Comparison of ENCODE assay signal across 14 cellular contexts in the genomic region with DNA sequence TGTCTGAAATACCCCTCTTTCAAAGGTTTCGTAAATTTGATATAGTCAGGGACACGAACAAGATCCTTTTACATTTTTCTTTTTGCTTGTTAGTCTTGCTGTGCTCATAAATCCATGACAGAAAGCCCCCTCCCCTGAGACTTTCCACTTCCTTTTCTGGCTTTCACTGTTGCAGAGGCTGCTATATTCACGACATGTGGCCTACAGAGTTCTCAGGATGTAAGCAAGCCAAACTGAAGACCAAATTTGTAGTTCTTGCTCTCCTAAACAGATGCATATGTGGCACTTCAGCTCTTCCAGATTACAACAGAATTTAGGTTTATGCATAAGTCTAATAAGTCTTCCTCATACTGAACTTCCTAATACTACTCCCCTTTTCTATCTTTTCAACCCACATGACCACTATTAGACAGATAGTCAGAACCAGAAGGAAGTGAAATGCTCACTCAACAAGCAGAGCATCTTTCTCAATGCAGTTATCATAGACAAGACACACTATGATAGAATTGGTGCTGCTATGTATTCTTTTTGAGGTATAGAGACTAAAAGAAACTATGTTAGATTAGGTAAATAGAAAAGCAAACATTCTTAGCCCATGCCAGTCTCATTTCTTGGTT. TPM values are rescaled to one million over a fixed set of nuclear protein-coding genes. Genes with fewer than 3 reads are reported as not detected.
DNase-seq lines count a peak whose midpoint lies in the region; ATAC-seq and TF ChIP-seq lines count a peak whose summit lies in the region.
"Had no signal": no experiment of that assay in that cellular context is flagged by ENCODE, and none has a peak within 500 bp of the region (broad histone marks: within the 10 kb centered on the region; RNA-seq: fewer than 3 reads in every experiment).

No MANE protein-coding gene starts in this region.

- TF ChIP-seq CTCF in DOHH2 (IDR thresholded peaks at IDR 0.05; ENCODE audit: low read depth, low read length, poor library complexity, severe bottlenecking), result no peak
- TF ChIP-seq CTCF in mammary epithelial cell (conservative IDR thresholded peaks at IDR 0.05 in 1 of 2, IDR thresholded peaks at IDR 0.05 in 1 of 2; ENCODE audit: extremely low read depth in 1 of 2, insufficient read depth in 1 of 2, low read depth in 1 of 2, low read length in 2 of 2), result no peak
- no peak for TF ChIP-seq CTCF in right atrium auricular region (IDR thresholded peaks at IDR 0.05)

- no peaks in the 10 kb centered on the region for H3K9me2 ChIP-seq in DOHH2 (replicated peaks; ENCODE audit: control insufficient read depth, low read length)

- no peak overlapping the region for H3K9ac ChIP-seq in mammary epithelial cell (ENCODE audit: insufficient read depth, low read length)

- in situ Hi-C loops in mammary epithelial cell (cut with MboI; ENCODE audit: low sequenced_read_pairs in 2 of 2), result no loop called here

- H4K20me1 ChIP-seq in DOHH2 (ENCODE audit: control insufficient read depth, insufficient read depth, low read depth, low read length), result no peaks in the 10 kb centered on the region
- no peaks in the 10 kb centered on the region for H4K20me1 ChIP-seq in mammary epithelial cell (ENCODE audit: insufficient read depth, low read length)

- CTCF ChIA-PET in mammary epithelial cell (lab: Charles Lee; ENCODE audit: low non-redundant PET), result no interaction called here

- H3K4me2 ChIP-seq in DOHH2 (ENCODE audit: low read length) (peak overlapping the region; percentile 77), mammary epithelial cell (ENCODE audit: insufficient read depth, low read depth, low read length) (no peak overlapping the region)

- H3K36me3 ChIP-seq in DOHH2 (ENCODE audit: control insufficient read depth, low read length), result peaks cover 74% of the 10 kb centered on the region
- H3K36me3 ChIP-seq in mammary epithelial cell (ENCODE audit: insufficient read depth, low read length), result no peaks in the 10 kb centered on the region
- H3K36me3 ChIP-seq in right atrium auricular region, result no peaks in the 10 kb centered on the region

- no peak overlapping the region for H2AFZ ChIP-seq in mammary epithelial cell (ENCODE audit: low read depth, low read length)

- H3K4me1 ChIP-seq in DOHH2 (ENCODE audit: control insufficient read depth, low read length), result peaks cover 74% of the 10 kb centered on the region
- no peaks in the 10 kb centered on the region for H3K4me1 ChIP-seq in mammary epithelial cell (ENCODE audit: insufficient read depth, low read length)
- no peaks in the 10 kb centered on the region for H3K4me1 ChIP-seq in right atrium auricular region
- H3K4me1 ChIP-seq: psoas muscle had no signal

- peak overlapping the region; percentile 50 for H3K4me3 ChIP-seq in DOHH2 (ENCODE audit: low read length)
- H3K4me3 ChIP-seq in mammary epithelial cell (replicated peaks in 1 of 3; ENCODE audit: insufficient read depth in 1 of 3, low read depth in 2 of 3, low read length in 3 of 3), result no peak overlapping the region
- H3K4me3 ChIP-seq in right atrium auricular region, result no peak overlapping the region
- H3K4me3 ChIP-seq: psoas muscle had no signal

- WGBS in mammary epithelial cell (ENCODE audit: low coverage, missing lambda C conversion rate), result 55% methylated on average over 3 of the region's 3 CpGs

- ATAC-seq in GM19452 (IDR thresholded peaks at IDR 0.05; ENCODE audit: unreplicated experiment) (peak; percentile 88), HG02981 (IDR thresholded peaks at IDR 0.05; ENCODE audit: unreplicated experiment) (peak; percentile 71)
- ATAC-seq: psoas muscle had no signal

- no peaks in the 10 kb centered on the region for H3K27me3 ChIP-seq in DOHH2 (ENCODE audit: control insufficient read depth, low read length)
- no peaks in the 10 kb centered on the region for H3K27me3 ChIP-seq in mammary epithelial cell (ENCODE audit: insufficient read depth, low read length)
- H3K27me3 ChIP-seq in right atrium auricular region, result no peaks in the 10 kb centered on the region

- peaks cover 19% of the 10 kb centered on the region for H3F3A ChIP-seq in DOHH2 (ENCODE audit: control insufficient read depth, insufficient read depth)

- H3K9me3 ChIP-seq in DOHH2 (ENCODE audit: control insufficient read depth, insufficient read depth, low read length), result no peaks in the 10 kb centered on the region
- no peaks in the 10 kb centered on the region for H3K9me3 ChIP-seq in mammary epithelial cell (replicated peaks; ENCODE audit: insufficient read depth, low read length)
- H3K9me3 ChIP-seq in right atrium auricular region, result no peaks in the 10 kb centered on the region
- H3K9me3 ChIP-seq: psoas muscle had no signal

- intact Hi-C loops in mammary epithelial cell (cut with micrococcal nuclease), result no loop called here

- DNase-seq in NAMALWA (ENCODE audit: low spot score) (peak; percentile 70), mammary epithelial cell (no peak), NCI-H2227 (lab: John Stamatoyannopoulos, UW; ENCODE audit: unreplicated experiment) (no peak), activated gamma-delta T cell (lab: John Stamatoyannopoulos, UW) (no peak), right atrium auricular region (ENCODE audit: low spot score) (no peak)
- DNase-seq: activated T-cell treated with anti-CD3 and anti-CD28 coated beads for 4 hours; NCI-H345; psoas muscle; stimulated activated CD4-positive, alpha-beta T cell treated with anti-CD3 and anti-CD28 coated beads, Interleukin-4, amount 100 ng/mL, for 4 hours had no signal

- no TSS peak for BruUV-seq in mammary epithelial cell (replicated peaks; lab: Mats Ljungman, UMichigan)

- H3K27ac ChIP-seq in DOHH2 (ENCODE audit: low read depth, low read length), result peak overlapping the region; percentile 75
- H3K27ac ChIP-seq in mammary epithelial cell (ENCODE audit: insufficient read depth, low read depth, low read length), result no peak overlapping the region
- no peak overlapping the region for H3K27ac ChIP-seq in right atrium auricular region
- H3K27ac ChIP-seq: psoas muscle had no signal

- peaks cover 28% of the 10 kb centered on the region for H3K79me2 ChIP-seq in DOHH2 (ENCODE audit: control insufficient read depth, low read length)
- H3K79me2 ChIP-seq in mammary epithelial cell (ENCODE audit: insufficient read depth, low read length), result no peaks in the 10 kb centered on the region

- dilution Hi-C loops in mammary epithelial cell (cut with HindIII; ENCODE audit: low sequenced_read_pairs), result no loop called here

RNA-seq across cellular contexts. Expression of a gene that starts 15.0 kb away (rescaled TPM):
- total RNA-seq in mammary epithelial cell (under 1 TPM in 1 of 2 donors, not detected in 1; under 0.01 TPM), right atrium auricular region (1 to 10 TPM; 2.1 to 2.4 TPM)
- not detected for polyA plus RNA-seq in mammary epithelial cell
- polyA minus RNA-seq in mammary epithelial cell, result not detected
- total RNA-seq: A673, RPMI7951 had no signal

RNA-seq across cellular contexts. Expression of a gene that starts 19.8 kb away (rescaled TPM):
- total RNA-seq in mammary epithelial cell, result 100 to 1,000 TPM; 288 to 293 TPM
- 2,001 TPM for polyA plus RNA-seq in mammary epithelial cell
- polyA minus RNA-seq in mammary epithelial cell, result 121 TPM
- total RNA-seq in right atrium auricular region, result 1,000 to 10,000 TPM in 1 of 2 donors, 100 to 1,000 TPM in 1; 495 to 1,021 TPM

RNA-seq across cellular contexts. Expression of a gene that starts 22.5 kb away (rescaled TPM):
- 10 to 100 TPM in 1 of 2 donors, 1 to 10 TPM in 1; 7.8 to 19.9 TPM for total RNA-seq in mammary epithelial cell
- 16.0 TPM for polyA plus RNA-seq in mammary epithelial cell
- 1.6 TPM for polyA minus RNA-seq in mammary epithelial cell
- 1 to 10 TPM; 4.5 to 6.3 TPM for total RNA-seq in right atrium auricular region

RNA-seq across cellular contexts. Expression of a gene that starts 36.7 kb away (rescaled TPM):
- total RNA-seq in mammary epithelial cell (10 to 100 TPM; 21.3 to 28.8 TPM), right atrium auricular region (10 to 100 TPM in 1 of 2 donors, 1 to 10 TPM in 1; 9.7 to 11.8 TPM)
- 43.4 TPM for polyA plus RNA-seq in mammary epithelial cell
- 75.7 TPM for polyA minus RNA-seq in mammary epithelial cell

RNA-seq across cellular contexts. Expression of a gene that starts 37.0 kb away (rescaled TPM):
- total RNA-seq in mammary epithelial cell (10 to 100 TPM; 49.1 to 51.2 TPM), right atrium auricular region (10 to 100 TPM; 40.5 to 48.5 TPM)
- 29.6 TPM for polyA plus RNA-seq in mammary epithelial cell
- 26.9 TPM for polyA minus RNA-seq in mammary epithelial cell
